14 cellular contexts compared by ENCODE assay signal in genomic region chr5:142697356-142697807, GRCh38. TPM values are rescaled to one million over a fixed set of nuclear protein-coding genes. Genes with fewer than 3 reads are reported as not detected.
DNase-seq lines count a peak whose midpoint lies in the region; ATAC-seq, FAIRE-seq and TF ChIP-seq lines count a peak whose summit lies in the region.
"Had no signal": no experiment of that assay in that cellular context is flagged by ENCODE, and none has a peak within 500 bp of the region (broad histone marks: within the 10 kb centered on the region; RNA-seq: fewer than 3 reads in every experiment).

No MANE protein-coding gene starts in this region.

- no peak for FAIRE-seq in H54 (lab: Jason Lieb, UNC)
- FAIRE-seq: A549, colon had no signal

- peak; percentile 24 for DNase-seq in SKM-1 (lab: John Stamatoyannopoulos, UW; ENCODE audit: unreplicated experiment)
- no peak for DNase-seq in SKM-1 treated with dmso at 0.1 percent for 144 hours (lab: John Stamatoyannopoulos, UW; ENCODE audit: unreplicated experiment)
- DNase-seq in upper lobe of right lung: no peak
- no peak for DNase-seq in H54 (ENCODE audit: insufficient read length, low spot score)
- DNase-seq in activated CD4-positive, alpha-beta T cell treated with anti-CD3 and anti-CD28 coated beads for 1 hour: no peak
- DNase-seq: NCI-H146 had no signal

- no peak overlapping the region for H3K4me3 ChIP-seq in esophagus (ENCODE audit: low read depth in 1 of 2, low read length in 2 of 2)
- H3K4me3 ChIP-seq in upper lobe of right lung: no peak overlapping the region
- H3K4me3 ChIP-seq: A549, SJCRH30, suprapubic skin had no signal

- TF ChIP-seq CTCF in nephron (IDR thresholded peaks at IDR 0.05; ENCODE audit: unreplicated experiment in 3 of 3) (no peak), upper lobe of right lung (IDR thresholded peaks at IDR 0.05) (no peak)

- intact Hi-C loops in upper lobe of right lung (cut with DNase I): loop anchor here (5.0 kb wide), 1 partner anchor 40 kb away; no protein-coding TSS in a partner anchor

- no peak for TF ChIP-seq POLR2A in H54 (IDR thresholded peaks at IDR 0.05; ENCODE audit: low read depth, low read length)

- no peaks in the 10 kb centered on the region for H3K27me3 Mint-ChIP-seq in nephron (ENCODE audit: low read depth)

- no peaks in the 10 kb centered on the region for H3K27me3 ChIP-seq in esophagus (ENCODE audit: control insufficient read depth in 1 of 2, insufficient read depth in 2 of 2, low read length in 2 of 2)
- H3K27me3 ChIP-seq in upper lobe of right lung: no peaks in the 10 kb centered on the region
- H3K27me3 ChIP-seq: SJCRH30, suprapubic skin had no signal

- no peaks in the 10 kb centered on the region for H3K4me1 ChIP-seq in esophagus (ENCODE audit: control insufficient read depth in 2 of 2, insufficient read depth in 2 of 2, low read length in 1 of 2)
- H3K4me1 ChIP-seq in upper lobe of right lung: peaks cover 25% of the 10 kb centered on the region

- H3K27ac ChIP-seq in esophagus (ENCODE audit: low read depth in 2 of 2, low read length in 1 of 2): peak overlapping the region; percentile 7 to 21
- H3K27ac ChIP-seq in upper lobe of right lung: no peak overlapping the region
- H3K27ac ChIP-seq: A549, SJCRH30, suprapubic skin had no signal

- H3K9me3 ChIP-seq in esophagus (ENCODE audit: control insufficient read depth in 2 of 2, insufficient read depth in 1 of 2, low read depth in 1 of 2, low read length in 1 of 2) (no peaks in the 10 kb centered on the region), upper lobe of right lung (no peaks in the 10 kb centered on the region)
- H3K9me3 ChIP-seq: A549, SJCRH30, suprapubic skin had no signal

- peak overlapping the region; percentile 26 to 73 (median 73) for H3K27ac Mint-ChIP-seq in nephron

- 39 to 46% methylated on average over 5 of the region's 5 CpGs for WGBS in esophagus, 2 donors

- ATAC-seq in upper lobe of right lung (peak; percentile 59), HG03342 (IDR thresholded peaks at IDR 0.05; ENCODE audit: unreplicated experiment) (no peak)
- ATAC-seq: A549 had no signal

- H3K36me3 Mint-ChIP-seq in nephron (ENCODE audit: low read depth): no peaks in the 10 kb centered on the region

- H3K4me1 Mint-ChIP-seq in nephron: peaks cover 37% of the 10 kb centered on the region

- H3K9me3 Mint-ChIP-seq in nephron: no peaks in the 10 kb centered on the region

- peak overlapping the region in 2 of 3 experiments; percentile 4 to 9 for H3K4me3 Mint-ChIP-seq in nephron

- no peaks in the 10 kb centered on the region for H3K36me3 ChIP-seq in esophagus (ENCODE audit: control insufficient read depth in 2 of 2, insufficient read depth in 2 of 2, low read length in 1 of 2)
- H3K36me3 ChIP-seq in upper lobe of right lung: no peaks in the 10 kb centered on the region
- H3K36me3 ChIP-seq: SJCRH30, suprapubic skin had no signal

RNA-seq across cellular contexts. Expression of gene FGF1, which starts 11.5 kb away (rescaled TPM):
- under 1 TPM; 0.56 to 0.57 TPM for polyA plus RNA-seq in esophagus
- total RNA-seq in upper lobe of right lung: 1.8 TPM
- total RNA-seq: activated CD8-positive, alpha-beta memory T cell treated with anti-CD3 and anti-CD28 coated beads for 36 hours; SJCRH30 had no signal
